Comparison of ENCODE assay signal across 8 cellular contexts in the genomic region with DNA sequence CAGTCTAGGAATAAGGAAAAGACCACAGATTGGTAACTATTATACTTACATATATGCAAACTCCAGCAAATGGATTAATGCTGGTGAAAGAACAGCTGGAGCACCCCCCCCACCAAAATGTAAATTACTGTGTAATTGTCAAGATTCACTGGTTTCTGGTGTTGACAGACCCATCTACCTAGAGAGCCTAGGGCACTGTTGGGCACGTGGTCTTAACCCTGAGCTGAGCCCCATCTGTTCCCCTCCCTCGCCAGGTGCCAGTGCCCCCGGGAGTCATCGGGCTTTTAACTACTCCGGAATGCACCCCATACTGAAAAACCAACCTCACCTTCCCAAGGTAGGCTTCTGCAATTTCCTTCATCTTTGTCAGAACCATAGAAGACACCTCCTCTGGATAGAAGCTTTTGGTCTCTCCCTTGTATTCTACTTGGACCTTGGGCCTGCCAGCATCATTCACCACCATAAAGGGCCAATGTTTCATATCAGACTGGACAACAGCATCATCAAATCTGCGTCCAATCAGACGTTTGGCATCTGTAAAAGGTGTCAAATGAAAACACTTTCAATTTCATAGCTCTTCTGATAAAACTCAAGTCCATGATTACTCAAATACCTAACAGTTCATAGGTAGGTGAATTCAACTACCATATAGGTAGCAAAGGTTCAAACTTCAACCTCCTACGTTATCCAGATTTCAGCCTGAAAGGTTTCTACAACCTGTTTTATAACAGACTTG. TPM values are rescaled to one million over a fixed set of nuclear protein-coding genes. Genes with fewer than 3 reads are reported as not detected.
DNase-seq lines count a peak whose midpoint lies in the region; ATAC-seq and TF ChIP-seq lines count a peak whose summit lies in the region.

No MANE protein-coding gene starts in this region.

- H2BK15ac ChIP-seq in neuronal stem cell (ENCODE audit: low read length), result no peak overlapping the region

- POLR2A ChIA-PET in OCI-LY7 (lab: Charles Lee), result interaction anchor here (1.0 to 1.5 kb wide), 4 partner anchors 9 to 304 kb away, joined by 3 to 7 read pairs (median 3); no protein-coding TSS in a partner anchor

- no CpG with 5 or more reads among the region's 8 CpGs for WGBS in neuronal stem cell (ENCODE audit: extremely low coverage in 2 of 2, insufficient read length in 2 of 2, insufficient replicate concordance in 1 of 2), 2 donors

- no peak overlapping the region for H3K14ac ChIP-seq in neuronal stem cell (ENCODE audit: low read length)

- H3K9me2 ChIP-seq in OCI-LY7 (ENCODE audit: insufficient read depth, low read length), result no peaks in the 10 kb centered on the region

- no peak overlapping the region for H2BK120ac ChIP-seq in neuronal stem cell (ENCODE audit: low read depth, low read length)

- TF ChIP-seq POLR2A in GM15510 (IDR thresholded peaks at IDR 0.05; ENCODE audit: borderline replicate concordance, extremely low read depth, insufficient read length), result peak; percentile 31

- peaks cover 56% of the 10 kb centered on the region for H3K4me1 ChIP-seq in OCI-LY7 (ENCODE audit: insufficient read depth, low read length, poor library complexity, severe bottlenecking)
- H3K4me1 ChIP-seq in endocrine pancreas (ENCODE audit: control insufficient read depth, insufficient read depth, low read length), result peaks cover 18% of the 10 kb centered on the region
- H3K4me1 ChIP-seq in neuronal stem cell (ENCODE audit: control insufficient read depth in 2 of 2, insufficient read depth in 1 of 2, low read depth in 1 of 2, low read length in 2 of 2), result peaks cover 3 to 24% of the 10 kb centered on the region in 2 donors

- H3K4me2 ChIP-seq in OCI-LY7 (ENCODE audit: low read length) (peak overlapping the region; percentile 94), neuronal stem cell (ENCODE audit: insufficient read depth, low read length, poor library complexity, severe bottlenecking) (peak overlapping the region; percentile 71)

- H2AFZ ChIP-seq in OCI-LY7 (ENCODE audit: low read length), result no peak overlapping the region
- H2AFZ ChIP-seq in neuronal stem cell (ENCODE audit: low read length), result no peak overlapping the region

- DNase-seq in OCI-LY7 (ENCODE audit: low spot score) (peak; percentile 42), neuronal stem cell (ENCODE audit: low spot score) (no peak), AG20443 (ENCODE audit: low spot score) (no peak)

- no peaks in the 10 kb centered on the region for H3K79me1 ChIP-seq in neuronal stem cell (ENCODE audit: low read depth, low read length)

- intact Hi-C loops in OCI-LY7 (cut with micrococcal nuclease; ENCODE audit: unreplicated experiment), result loop anchor here (5.0 to 10.0 kb wide), 3 partner anchors 202 to 403 kb away; a partner anchor contains a TSS

- H4K8ac ChIP-seq in neuronal stem cell (ENCODE audit: low read depth, low read length), result no peak overlapping the region

- peaks cover 51% of the 10 kb centered on the region for H4K20me1 ChIP-seq in OCI-LY7 (ENCODE audit: insufficient read depth, low read length)

- H3K18ac ChIP-seq in neuronal stem cell (ENCODE audit: low read length), result no peak overlapping the region

- H2BK5ac ChIP-seq in neuronal stem cell (ENCODE audit: low read length), result no peak overlapping the region

- H3K36me3 ChIP-seq in OCI-LY7 (ENCODE audit: insufficient read depth, low read length), result peaks cover 65% of the 10 kb centered on the region
- peaks cover 18% of the 10 kb centered on the region for H3K36me3 ChIP-seq in endocrine pancreas (ENCODE audit: control insufficient read depth, insufficient read depth, low read length)
- H3K36me3 ChIP-seq in neuronal stem cell (replicated peaks in 1 of 2; ENCODE audit: control insufficient read depth in 2 of 2, insufficient read depth in 2 of 2, low read length in 2 of 2), result peaks cover 42 to 61% of the 10 kb centered on the region in 2 donors

- H3K9ac ChIP-seq in endocrine pancreas (ENCODE audit: control insufficient read depth, insufficient read depth, low read length) (peak overlapping the region; percentile 88), neuronal stem cell (ENCODE audit: low read depth, low read length, poor library complexity) (no peak overlapping the region)

- H3K27ac ChIP-seq in OCI-LY7 (ENCODE audit: low read depth, low read length, poor library complexity, severe bottlenecking) (peak overlapping the region; percentile 92), neuronal stem cell (replicated peaks; ENCODE audit: low read length) (no peak overlapping the region)

- BruUV-seq in OCI-LY7 (replicated peaks; lab: Mats Ljungman, UMichigan), result no TSS peak

- H4K91ac ChIP-seq in neuronal stem cell (ENCODE audit: low read depth, low read length, poor library complexity), result no peak overlapping the region

- no peak for TF ChIP-seq CTCF in OCI-LY7 (conservative IDR thresholded peaks at IDR 0.05; ENCODE audit: low read length)

- CTCF ChIA-PET in OCI-LY7 (lab: Charles Lee; ENCODE audit: unreplicated experiment), result no interaction called here

- H2BK12ac ChIP-seq in neuronal stem cell (ENCODE audit: low read length), result no peak overlapping the region

- ATAC-seq in HG02763 (IDR thresholded peaks at IDR 0.05; ENCODE audit: unreplicated experiment) (no peak), GM21423 (IDR thresholded peaks at IDR 0.05; ENCODE audit: unreplicated experiment) (no peak)
- no peak for ATAC-seq in activated CD4-positive, CD25-positive, alpha-beta regulatory T cell treated with anti-CD3 and anti-CD28 coated beads, Interleukin-2, amount 50 U/mL, for 24 hours

- peaks cover 78% of the 10 kb centered on the region for H3K79me2 ChIP-seq in OCI-LY7 (ENCODE audit: insufficient read depth, low read depth, low read length)

- no peak overlapping the region for H2AK5ac ChIP-seq in neuronal stem cell (ENCODE audit: low read depth, low read length)

- H3K4me3 ChIP-seq in OCI-LY7 (ENCODE audit: low read depth, low read length, poor library complexity, severe bottlenecking), result peak overlapping the region; percentile 96
- H3K4me3 ChIP-seq in endocrine pancreas (ENCODE audit: control insufficient read depth, insufficient read depth, low read length), result peak overlapping the region; percentile 97
- peak overlapping the region; percentile 65 to 98 for H3K4me3 ChIP-seq in neuronal stem cell (ENCODE audit: low read length in 2 of 2)

- H3K27me3 ChIP-seq in endocrine pancreas (ENCODE audit: control insufficient read depth, insufficient read depth, low read length) (no peaks in the 10 kb centered on the region), neuronal stem cell (ENCODE audit: control insufficient read depth in 3 of 3, insufficient read depth in 3 of 3, low read depth in 1 of 3, low read length in 3 of 3) (no peaks in the 10 kb centered on the region)

- no peak overlapping the region for H3K4ac ChIP-seq in neuronal stem cell (ENCODE audit: low read length)

- no peak overlapping the region for H3K23ac ChIP-seq in neuronal stem cell (ENCODE audit: low read depth, low read length, poor library complexity)

- no peaks in the 10 kb centered on the region for H3K9me3 ChIP-seq in OCI-LY7 (ENCODE audit: low read length)
- no peaks in the 10 kb centered on the region for H3K9me3 ChIP-seq in endocrine pancreas (ENCODE audit: control insufficient read depth, low read length)
- no peaks in the 10 kb centered on the region for H3K9me3 ChIP-seq in neuronal stem cell (replicated peaks in 1 of 2; ENCODE audit: control insufficient read depth in 2 of 2, insufficient read depth in 1 of 2, low read depth in 1 of 2, low read length in 2 of 2)

RNA-seq across cellular contexts. Expression of a gene that starts 1.5 kb away (rescaled TPM):
- 1,862 and 1,909 TPM in 2 replicates for total RNA-seq in OCI-LY7 (2014; rRNA removed; shearing (Covaris generic))
- 490 and 1,029 TPM in 2 replicates for total RNA-seq in OCI-LY7 (2022)
- polyA plus RNA-seq in neuronal stem cell (2013, experiment 1 of 2), result 406 TPM
- polyA plus RNA-seq in neuronal stem cell (2013, experiment 2 of 2), result 401 TPM
